ENCODE assay signal across 8 cellular contexts in the genomic region with DNA sequence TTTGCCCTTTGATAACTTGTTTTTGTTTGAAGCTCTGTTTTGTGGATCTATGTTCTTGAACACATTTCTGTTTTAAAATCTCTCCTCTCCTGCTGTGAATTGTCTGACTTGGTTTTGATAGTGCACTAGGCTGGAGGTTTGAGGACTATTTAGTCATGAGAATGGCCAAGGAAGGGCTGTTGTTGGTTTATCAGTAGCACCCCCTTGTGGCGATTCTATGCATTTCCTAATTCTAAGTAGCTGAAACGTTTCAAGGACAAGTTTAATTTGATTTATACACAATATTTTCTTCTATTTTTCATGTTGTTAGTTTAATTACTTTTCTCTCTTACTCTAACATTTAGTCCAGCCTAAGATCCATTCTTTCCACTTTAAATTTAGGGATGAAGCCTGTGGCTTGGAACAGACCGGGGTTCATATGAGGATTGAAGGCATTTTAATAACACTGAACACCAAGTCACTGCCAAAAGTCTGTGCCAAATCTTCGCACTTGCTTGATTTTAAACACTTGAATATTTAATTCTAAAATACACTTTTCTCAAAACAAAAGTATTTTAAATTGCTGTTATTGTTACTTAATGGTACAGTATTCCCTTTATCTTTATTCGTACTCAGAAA.
DNase-seq lines count a peak whose midpoint lies in the region; ATAC-seq, FAIRE-seq and TF ChIP-seq lines count a peak whose summit lies in the region.

No MANE protein-coding gene starts in this region.

- no peak overlapping the region for H3K4me3 Mint-ChIP-seq in activated B cell treated with CpG ODN at 0.5 μM for 24 hours

- peak; percentile 82 for TF ChIP-seq CTCF in D721Med (IDR thresholded peaks at IDR 0.05; ENCODE audit: insufficient read depth, missing control alignments)
- no peak for TF ChIP-seq CTCF in activated B cell treated with CpG ODN at 0.5 μM for 24 hours (IDR thresholded peaks at IDR 0.05)
- TF ChIP-seq CTCF in gastroesophageal sphincter (IDR thresholded peaks at IDR 0.05), result peak; percentile 46 to 74 (median 56)

- H3K27ac Mint-ChIP-seq in activated B cell treated with CpG ODN at 0.5 μM for 24 hours, result no peak overlapping the region

- H3K27me3 Mint-ChIP-seq in activated B cell treated with CpG ODN at 0.5 μM for 24 hours, result peaks cover 4% of the 10 kb centered on the region

- no peak for TF ChIP-seq POLR2A in gastroesophageal sphincter (IDR thresholded peaks at IDR 0.05)

- peak; percentile 100 for FAIRE-seq in D721Med (lab: Jason Lieb, UNC)

- no peak overlapping the region for H3K27ac ChIP-seq in gastroesophageal sphincter

- H3K4me1 ChIP-seq in gastroesophageal sphincter, result peaks cover 0 to 4% (median 0%) of the 10 kb centered on the region in 3 donors

- no peak for TF ChIP-seq EP300 in gastroesophageal sphincter (IDR thresholded peaks at IDR 0.05)

- ATAC-seq in GM18868 (IDR thresholded peaks at IDR 0.05; ENCODE audit: unreplicated experiment), result peak; percentile 84
- peak; percentile 72 for ATAC-seq in HG03045 (IDR thresholded peaks at IDR 0.05; ENCODE audit: unreplicated experiment)
- peak; percentile 42 for ATAC-seq in activated B cell treated with CpG ODN at 0.5 μM for 24 hours (ENCODE audit: low read depth)
- no peak for ATAC-seq in gastroesophageal sphincter

- H3K9me3 Mint-ChIP-seq in activated B cell treated with CpG ODN at 0.5 μM for 24 hours, result no peaks in the 10 kb centered on the region

- no peaks in the 10 kb centered on the region for H3K36me3 ChIP-seq in gastroesophageal sphincter

- intact Hi-C loops in activated B cell treated with CpG ODN at 0.5 μM for 24 hours (cut with micrococcal nuclease) (loop anchor here (1.0 to 5.0 kb wide), 3 partner anchors 168 to 1608 kb away; a partner anchor contains a TSS), posterior vena cava (cut with DNase I) (loop anchor here in 1 of 2 donors (5.0 kb wide), 1 partner anchor 258 kb away; no protein-coding TSS in a partner anchor)

- H3K27me3 ChIP-seq in gastroesophageal sphincter, result peaks cover 46% of the 10 kb centered on the region

- WGBS in gastroesophageal sphincter (ENCODE audit: low coverage in 1 of 2), 2 donors, result 21 to 23% methylated on average over 5 of the region's 5 CpGs

- CTCF ChIA-PET in activated B cell treated with CpG ODN at 0.5 μM for 24 hours (lab: Charles Lee), result interaction anchor here (2.4 kb wide), 1 partner anchor 260 kb away, joined by 12 read pairs; no protein-coding TSS in a partner anchor

- H3K4me3 ChIP-seq in gastroesophageal sphincter, result no peak overlapping the region

- POLR2A ChIA-PET in activated B cell treated with CpG ODN at 0.5 μM for 24 hours (lab: Charles Lee), result no interaction called here

- H3K4me1 Mint-ChIP-seq in activated B cell treated with CpG ODN at 0.5 μM for 24 hours, result no peaks in the 10 kb centered on the region

- no peak for DNase-seq in D721Med (ENCODE audit: insufficient read length, low spot score)
- peak; percentile 71 for DNase-seq in NCI-H2107 treated with DMSO at 0.1 percent for 48 hours (lab: John Stamatoyannopoulos, UW; ENCODE audit: unreplicated experiment)
- DNase-seq in activated B cell treated with CpG ODN at 0.5 μM for 24 hours, result no peak
- DNase-seq in retina, result peak; percentile 49
- DNase-seq in posterior vena cava (ENCODE audit: low spot score), result no peak

- no peaks in the 10 kb centered on the region for H3K9me3 ChIP-seq in gastroesophageal sphincter

- H3K36me3 Mint-ChIP-seq in activated B cell treated with CpG ODN at 0.5 μM for 24 hours (ENCODE audit: low read depth), result no peaks in the 10 kb centered on the region

Comparison
In these comparisons a context has a peak if more than half of its experiments do, and no peak if none do; other contexts are left out.
1. DNase-seq: peak in NCI-H2107 treated with DMSO at 0.1 percent for 48 hours (single experiment) and retina (single experiment); none in D721Med (single experiment), activated B cell treated with CpG ODN at 0.5 μM for 24 hours (single experiment) and posterior vena cava (single experiment).